Comparison of ENCODE assay signal across 8 cellular contexts in the genomic region with DNA sequence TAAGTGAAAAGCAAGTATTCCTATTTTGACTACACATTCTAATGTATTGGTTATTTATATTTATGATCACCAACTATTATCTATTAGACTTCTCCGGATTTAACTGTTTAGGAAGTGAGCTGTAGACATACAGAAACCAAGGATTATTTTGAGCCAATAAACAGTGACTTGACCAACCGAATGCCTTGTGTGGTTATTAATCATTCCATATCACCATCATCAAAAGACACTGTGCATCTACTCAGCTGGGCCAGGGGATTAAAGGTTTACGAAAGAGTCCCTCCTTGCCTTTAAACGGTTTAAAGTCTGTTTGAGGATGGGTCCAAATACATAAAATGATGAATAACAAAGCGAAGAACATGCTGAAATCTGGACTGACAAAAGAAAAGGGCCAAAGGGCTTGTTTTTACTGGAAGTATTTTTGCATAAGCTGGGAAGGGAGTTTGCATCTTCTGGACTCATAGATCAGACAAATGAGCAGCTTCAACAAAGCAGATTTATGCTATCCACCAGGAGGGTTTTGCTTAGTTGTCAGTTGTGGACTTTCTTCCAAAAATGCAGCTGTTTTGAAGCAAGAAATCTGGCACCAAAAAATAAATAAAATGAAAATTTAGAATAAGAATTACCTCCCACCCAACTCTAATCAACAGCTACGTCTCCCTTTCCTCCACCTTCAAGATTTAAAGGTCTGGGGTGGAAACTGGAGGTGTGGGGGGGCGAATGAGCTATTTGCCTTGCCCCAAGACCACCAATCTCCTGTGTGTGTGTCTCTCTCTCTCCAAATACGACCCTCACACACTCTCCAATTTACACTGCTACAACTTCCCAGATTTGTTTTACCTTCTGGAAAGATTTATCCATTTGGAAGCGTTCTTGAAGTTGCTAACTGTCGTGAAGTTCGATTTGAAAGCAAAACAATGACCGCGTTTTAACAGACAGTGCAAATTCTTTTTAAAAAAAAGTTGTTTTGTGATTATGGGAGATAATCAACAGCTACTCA. TPM values are rescaled to one million over a fixed set of nuclear protein-coding genes. Genes with fewer than 3 reads are reported as not detected.
DNase-seq lines count a peak whose midpoint lies in the region; ATAC-seq and TF ChIP-seq lines count a peak whose summit lies in the region.

No MANE protein-coding gene starts in this region.

- H3K27ac Mint-ChIP-seq in natural killer cell: no peak overlapping the region
- H3K27ac Mint-ChIP-seq in natural killer cell treated with Interleukin-12 subunit alpha and Interleukin-12 subunit beta and Interleukin-15 and Interleukin-18, amount 100 ng/mL, for 72 hours: no peak overlapping the region

- intact Hi-C loops in natural killer cell (cut with micrococcal nuclease): no loop called here
- intact Hi-C loops in lower leg skin (cut with DNase I; ENCODE audit: low total_unique reads): no loop called here

- ATAC-seq in natural killer cell: no peak
- no peak for ATAC-seq in natural killer cell treated with Interleukin-12 subunit alpha and Interleukin-12 subunit beta and Interleukin-15 and Interleukin-18, amount 100 ng/mL, for 72 hours

- 22 to 25% methylated on average over 13 of the region's 13 CpGs for whole genome bisulfite sequencing in lower leg skin, 2 donors

- H3K36me3 Mint-ChIP-seq in natural killer cell: no peaks in the 10 kb centered on the region
- no peaks in the 10 kb centered on the region for H3K36me3 Mint-ChIP-seq in natural killer cell treated with Interleukin-12 subunit alpha and Interleukin-12 subunit beta and Interleukin-15 and Interleukin-18, amount 100 ng/mL, for 72 hours

- H3K4me3 Mint-ChIP-seq in natural killer cell: peak overlapping the region; percentile 77
- no peak overlapping the region for H3K4me3 Mint-ChIP-seq in natural killer cell treated with Interleukin-12 subunit alpha and Interleukin-12 subunit beta and Interleukin-15 and Interleukin-18, amount 100 ng/mL, for 72 hours

- in situ Hi-C loops in astrocyte of the cerebellum (cut with HindIII; ENCODE audit: low sequenced_read_pairs): no loop called here

- peaks cover 19 to 34% of the 10 kb centered on the region in 2 donors for H3K27me3 Mint-ChIP-seq in natural killer cell (ENCODE audit: low read depth in 2 of 2)
- H3K27me3 Mint-ChIP-seq in natural killer cell treated with Interleukin-12 subunit alpha and Interleukin-12 subunit beta and Interleukin-15 and Interleukin-18, amount 100 ng/mL, for 72 hours: peaks cover 34 to 62% of the 10 kb centered on the region in 2 donors

- TF ChIP-seq CTCF in natural killer cell (IDR thresholded peaks at IDR 0.05): no peak
- no peak for TF ChIP-seq CTCF in astrocyte of the cerebellum (IDR thresholded peaks at IDR 0.05; ENCODE audit: low read depth, low read length, missing control alignments)
- TF ChIP-seq CTCF in lower leg skin (IDR thresholded peaks at IDR 0.05): no peak

- no peak for TF ChIP-seq POLR2A in lower leg skin (IDR thresholded peaks at IDR 0.05)

- H3K9me3 Mint-ChIP-seq in natural killer cell: no peaks in the 10 kb centered on the region
- H3K9me3 Mint-ChIP-seq in natural killer cell treated with Interleukin-12 subunit alpha and Interleukin-12 subunit beta and Interleukin-15 and Interleukin-18, amount 100 ng/mL, for 72 hours: no peaks in the 10 kb centered on the region

- peaks cover 0 to 6% of the 10 kb centered on the region in 2 donors for H3K4me1 Mint-ChIP-seq in natural killer cell
- peaks cover 0 to 8% of the 10 kb centered on the region in 2 donors for H3K4me1 Mint-ChIP-seq in natural killer cell treated with Interleukin-12 subunit alpha and Interleukin-12 subunit beta and Interleukin-15 and Interleukin-18, amount 100 ng/mL, for 72 hours (ENCODE audit: low read depth in 2 of 2)

- DNase-seq in natural killer cell (no peak), astrocyte of the cerebellum (ENCODE audit: low read depth) (no peak), lower leg skin (ENCODE audit: low spot score in 2 of 2) (no peak), NOMO-1 treated with DMSO at 0.1 percent for 48 hours (lab: John Stamatoyannopoulos, UW; ENCODE audit: unreplicated experiment) (no peak)
- no peak for DNase-seq in natural killer cell treated with Interleukin-12 subunit alpha and Interleukin-12 subunit beta and Interleukin-15 and Interleukin-18, amount 100 ng/mL, for 72 hours (ENCODE audit: low spot score)
- no peak for DNase-seq in stimulated activated naive CD4-positive, alpha-beta T cell treated with Interleukin-2 at 50 U/mL for 16 hours (lab: John Stamatoyannopoulos, UW)
- no peak for DNase-seq in activated naive CD4-positive, alpha-beta T cell (lab: John Stamatoyannopoulos, UW)
- no peak for DNase-seq in stimulated activated CD4-positive, alpha-beta T cell treated with anti-CD3 and anti-CD28 coated beads, Interleukin-1b, Interleukin-23, amount 100 ng/mL, for 48 hours

- H3K4me3 ChIP-seq in astrocyte of the cerebellum (ENCODE audit: low read depth, low read length): peak overlapping the region; percentile 63
- H3K4me3 ChIP-seq in lower leg skin (ENCODE audit: low read depth, poor library complexity, severe bottlenecking): peak overlapping the region; percentile 32

RNA-seq across cellular contexts. Expression of gene ID4, which starts 33.5 kb away (rescaled TPM):
- total RNA-seq in natural killer cell: not detected
- not detected for total RNA-seq in natural killer cell treated with Interleukin-12 subunit alpha and Interleukin-12 subunit beta and Interleukin-15 and Interleukin-18, amount 100 ng/mL, for 72 hours
- total RNA-seq in lower leg skin: 100 to 1,000 TPM; 210 to 294 (median 234) TPM

Comparison
In these comparisons a context has a peak if more than half of its experiments do, and no peak if none do; other contexts are left out.
1. RNA of gene ID4, which starts 33.5 kb away (total RNA-seq): 210 to 294 TPM in lower leg skin; not detected in natural killer cell treated with Interleukin-12 subunit alpha and Interleukin-12 subunit beta and Interleukin-15 and Interleukin-18, amount 100 ng/mL, for 72 hours and not detected in natural killer cell; every median in the first group is over 100 times any median in the second.